ENCODE assay signal across 8 cellular contexts in genomic region chr18:3262234-3263171, GRCh38. TPM values are rescaled to one million over a fixed set of nuclear protein-coding genes. Genes with fewer than 3 reads are reported as not detected.
DNase-seq lines count a peak whose midpoint lies in the region; ATAC-seq, FAIRE-seq and TF ChIP-seq lines count a peak whose summit lies in the region.

No MANE protein-coding gene starts in this region.

- H3K9me3 ChIP-seq in pancreas: no peaks in the 10 kb centered on the region

- H3K27me3 ChIP-seq in foreskin keratinocyte: no peaks in the 10 kb centered on the region
- H3K27me3 ChIP-seq in pancreas: no peaks in the 10 kb centered on the region

- peaks cover 35% of the 10 kb centered on the region for H3K36me3 Mint-ChIP-seq in activated T-helper 2 cell treated with anti-CD3 and anti-CD28 coated beads, Interferon-gamma antibody, Interleukin-2, Interleukin-4, amounts not matched to agents 10 μg/mL and 5 μg/mL and 100 μg/mL, durations not matched to agents 14 hours and 24 hours and 36 hours (ENCODE audit: low read depth)

- no peaks in the 10 kb centered on the region for H3K36me3 ChIP-seq in pancreas

- intact Hi-C loops in activated T-helper 2 cell treated with anti-CD3 and anti-CD28 coated beads, Interferon-gamma antibody, Interleukin-2, Interleukin-4, amounts not matched to agents 10 μg/mL and 5 μg/mL and 100 μg/mL, durations not matched to agents 14 hours and 24 hours and 36 hours (cut with micrococcal nuclease): loop anchor here (1.0 to 5.0 kb wide), 7 partner anchors 15 to 690 kb away; partner anchors contain the start of genes METTL4, MYL12A and NDC80
- intact Hi-C loops in pancreas (cut with DNase I): no loop called here

- no peak for TF ChIP-seq CTCF in foreskin keratinocyte (conservative IDR thresholded peaks at IDR 0.05)
- TF ChIP-seq CTCF in pancreas (IDR thresholded peaks at IDR 0.05): no peak
- no peak for TF ChIP-seq CTCF in GM10248 (IDR thresholded peaks at IDR 0.05; ENCODE audit: control extremely low read depth, extremely low read depth, low read depth, missing control alignments)

- H3K4me1 Mint-ChIP-seq in activated T-helper 2 cell treated with anti-CD3 and anti-CD28 coated beads, Interferon-gamma antibody, Interleukin-2, Interleukin-4, amounts not matched to agents 10 μg/mL and 5 μg/mL and 100 μg/mL, durations not matched to agents 14 hours and 24 hours and 36 hours (ENCODE audit: low read depth): peaks cover 69% of the 10 kb centered on the region

- CTCF ChIA-PET in GM10248 (lab: Yijun Ruan, JAX): interaction anchor here (1.0 to 2.5 kb wide), 6 partner anchors 11 to 404 kb away, joined by 3 to 9 read pairs (median 4); no protein-coding TSS in a partner anchor

- peak overlapping the region; percentile 79 for H3K27ac Mint-ChIP-seq in activated T-helper 2 cell treated with anti-CD3 and anti-CD28 coated beads, Interferon-gamma antibody, Interleukin-2, Interleukin-4, amounts not matched to agents 10 μg/mL and 5 μg/mL and 100 μg/mL, durations not matched to agents 14 hours and 24 hours and 36 hours

- DNase-seq in D341Med (ENCODE audit: low spot score) (peak; percentile 68), KBM-7 (peak; percentile 44), foreskin keratinocyte (no peak), pancreas (peak in 2 of 6 donors; percentile 77 to 89), iPS-NIHi7 (ENCODE audit: extremely low spot score) (no peak), GM10248 (ENCODE audit: extremely low spot score) (no peak)
- DNase-seq in activated T-helper 2 cell treated with anti-CD3 and anti-CD28 coated beads, Interferon-gamma antibody, Interleukin-2, Interleukin-4, amounts not matched to agents 10 μg/mL and 5 μg/mL and 100 μg/mL, durations not matched to agents 14 hours and 24 hours and 36 hours (ENCODE audit: low spot score): no peak

- FAIRE-seq in pancreas (lab: Jason Lieb, UNC): no peak

- H3K4me1 ChIP-seq in foreskin keratinocyte: peaks cover 37% of the 10 kb centered on the region
- peaks cover 17 to 54% (median 48%) of the 10 kb centered on the region in 3 donors for H3K4me1 ChIP-seq in pancreas

- ATAC-seq in GM21717 (IDR thresholded peaks at IDR 0.05; ENCODE audit: unreplicated experiment) (peak; percentile 31), foreskin keratinocyte (peak; percentile 37), pancreas (peak; percentile 49 to 67 (median 52))

- 0 to 1% methylated on average over 52 to 69 of the region's 69 CpGs for WGBS in pancreas, 2 donors

- no peaks in the 10 kb centered on the region for H3K9me3 Mint-ChIP-seq in activated T-helper 2 cell treated with anti-CD3 and anti-CD28 coated beads, Interferon-gamma antibody, Interleukin-2, Interleukin-4, amounts not matched to agents 10 μg/mL and 5 μg/mL and 100 μg/mL, durations not matched to agents 14 hours and 24 hours and 36 hours

- POLR2A ChIA-PET in GM10248 (lab: Yijun Ruan, JAX): no interaction called here

- H3K4me3 ChIP-seq in pancreas: peak overlapping the region; percentile 81 to 91 (median 85)

- H3K27me3 Mint-ChIP-seq in activated T-helper 2 cell treated with anti-CD3 and anti-CD28 coated beads, Interferon-gamma antibody, Interleukin-2, Interleukin-4, amounts not matched to agents 10 μg/mL and 5 μg/mL and 100 μg/mL, durations not matched to agents 14 hours and 24 hours and 36 hours (ENCODE audit: low read depth): no peaks in the 10 kb centered on the region

- peak overlapping the region; percentile 97 for H3K4me3 Mint-ChIP-seq in activated T-helper 2 cell treated with anti-CD3 and anti-CD28 coated beads, Interferon-gamma antibody, Interleukin-2, Interleukin-4, amounts not matched to agents 10 μg/mL and 5 μg/mL and 100 μg/mL, durations not matched to agents 14 hours and 24 hours and 36 hours (ENCODE audit: low read depth)

- peak overlapping the region; percentile 99 for H3K27ac ChIP-seq in foreskin keratinocyte
- peak overlapping the region; percentile 95 to 100 (median 98) for H3K27ac ChIP-seq in pancreas

- in situ Hi-C loops in KBM-7 (cut with MboI; ENCODE audit: low pct_unique_long_range_greater_than_20kb, low sequenced_read_pairs): no loop called here

RNA-seq across cellular contexts. Expression of gene MYL12B, which starts 0.6 kb away (rescaled TPM):
- total RNA-seq in activated T-helper 2 cell treated with anti-CD3 and anti-CD28 coated beads, Interferon-gamma antibody, Interleukin-2, Interleukin-4, amounts not matched to agents 10 μg/mL and 5 μg/mL and 100 μg/mL, durations not matched to agents 14 hours and 24 hours and 36 hours: 243 and 245 TPM in 2 replicates
- 808 and 830 TPM in 2 replicates for total RNA-seq in foreskin keratinocyte
- polyA plus RNA-seq in foreskin keratinocyte: 928 and 936 TPM in 2 replicates
- total RNA-seq in pancreas: 100 to 1,000 TPM in 2 of 6 donors, 10 to 100 TPM in 4; 63.0 to 195 (median 82.7) TPM
- 100 to 1,000 TPM; 198 to 208 TPM for polyA plus RNA-seq in pancreas

RNA-seq across cellular contexts. Expression of gene MYL12A, which starts 14.9 kb away (rescaled TPM):
- 396 and 397 TPM in 2 replicates for total RNA-seq in activated T-helper 2 cell treated with anti-CD3 and anti-CD28 coated beads, Interferon-gamma antibody, Interleukin-2, Interleukin-4, amounts not matched to agents 10 μg/mL and 5 μg/mL and 100 μg/mL, durations not matched to agents 14 hours and 24 hours and 36 hours
- total RNA-seq in foreskin keratinocyte (549 and 551 TPM in 2 replicates), pancreas (100 to 1,000 TPM in 5 of 6 donors, 10 to 100 TPM in 1; 89.6 to 203 (median 105) TPM)
- polyA plus RNA-seq in foreskin keratinocyte (617 and 641 TPM in 2 replicates), pancreas (100 to 1,000 TPM; 125 to 157 TPM)

RNA-seq across cellular contexts. Expression of gene MYOM1, which starts 42.7 kb away (rescaled TPM):
- total RNA-seq in activated T-helper 2 cell treated with anti-CD3 and anti-CD28 coated beads, Interferon-gamma antibody, Interleukin-2, Interleukin-4, amounts not matched to agents 10 μg/mL and 5 μg/mL and 100 μg/mL, durations not matched to agents 14 hours and 24 hours and 36 hours: 0.62 and 2.4 TPM in 2 replicates
- total RNA-seq in foreskin keratinocyte: 0.07 and 0.11 TPM in 2 replicates
- 0.03 and 0.10 TPM in 2 replicates for polyA plus RNA-seq in foreskin keratinocyte
- total RNA-seq in pancreas: 10 to 100 TPM in 4 of 6 donors, 1 to 10 TPM in 2; 4.7 to 16.8 (median 12.1) TPM
- polyA plus RNA-seq in pancreas: 10 to 100 TPM; 14.3 to 18.2 TPM

Comparison
In these comparisons a context has a peak if more than half of its experiments do, and no peak if none do; other contexts are left out.
1. DNase-seq: peak in D341Med (single experiment) and KBM-7 (single experiment); none in activated T-helper 2 cell treated with anti-CD3 and anti-CD28 coated beads, Interferon-gamma antibody, Interleukin-2, Interleukin-4, amounts not matched to agents 10 μg/mL and 5 μg/mL and 100 μg/mL, durations not matched to agents 14 hours and 24 hours and 36 hours (single experiment), foreskin keratinocyte (0 of 2), iPS-NIHi7 (single experiment) and GM10248 (single experiment).
2. Peak in every context shown above with its lines, with median percentiles within 50 percentile points of each other: ATAC-seq.